ENCODE assay signal across 9 cellular contexts in the genomic region with DNA sequence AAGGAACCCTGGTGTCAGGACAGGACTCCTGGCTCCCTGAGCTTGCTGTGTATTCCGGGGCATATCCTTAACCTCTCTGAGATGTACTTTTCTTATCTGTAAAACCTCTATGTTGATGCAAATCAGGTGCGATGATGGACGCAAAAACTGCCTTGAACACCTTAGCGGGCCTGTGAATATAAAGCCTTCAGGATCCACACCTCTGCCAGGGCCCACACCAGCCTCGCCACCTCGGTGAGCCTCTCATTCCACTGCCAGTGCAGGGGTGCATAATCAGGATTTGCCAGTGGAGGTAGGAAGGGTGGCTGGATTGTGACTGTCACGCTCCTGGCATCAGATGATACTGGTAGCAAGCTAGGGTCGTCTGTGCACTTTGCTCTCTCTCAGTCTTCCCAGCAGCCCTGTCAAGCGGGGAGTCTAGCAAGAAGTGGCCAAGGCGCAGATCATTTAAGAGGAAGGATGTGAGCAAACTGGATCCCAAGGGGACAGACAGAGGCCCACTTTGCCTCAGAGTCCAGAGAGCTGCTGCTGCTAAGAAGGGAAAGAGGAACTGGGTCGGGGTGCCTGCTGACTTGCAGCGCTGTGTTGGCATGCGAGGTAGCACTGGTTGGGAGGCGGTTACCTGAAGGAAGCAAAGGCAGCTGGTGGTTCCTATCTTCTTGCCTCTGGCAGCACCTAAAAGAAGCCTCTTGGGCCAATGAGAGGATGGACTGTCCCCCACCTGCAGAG. TPM values are rescaled to one million over a fixed set of nuclear protein-coding genes. Genes with fewer than 3 reads are reported as not detected.
DNase-seq lines count a peak whose midpoint lies in the region; ATAC-seq, FAIRE-seq and TF ChIP-seq lines count a peak whose summit lies in the region.
"Had no signal": no experiment of that assay in that cellular context is flagged by ENCODE, and none has a peak within 500 bp of the region (broad histone marks: within the 10 kb centered on the region; RNA-seq: fewer than 3 reads in every experiment).

No MANE protein-coding gene starts in this region.

- 87 to 93% methylated on average over 10 to 14 of the region's 14 CpGs for WGBS in testis, 2 donors

- H3K4me3 ChIP-seq in Loucy (ENCODE audit: low read length, poor library complexity, severe bottlenecking) (no peak overlapping the region), brain microvascular endothelial cell (ENCODE audit: low read depth, low read length) (no peak overlapping the region), testis (no peak overlapping the region)

- TF ChIP-seq CTCF in Loucy (conservative IDR thresholded peaks at IDR 0.05; ENCODE audit: low read length) (no peak), brain microvascular endothelial cell (IDR thresholded peaks at IDR 0.05; ENCODE audit: low read depth, low read length, missing control alignments) (no peak), testis (IDR thresholded peaks at IDR 0.05) (no peak), D721Med (IDR thresholded peaks at IDR 0.05; ENCODE audit: insufficient read depth, missing control alignments) (no peak)

- H3K9me3 ChIP-seq in Loucy (ENCODE audit: insufficient read depth, low read depth, low read length), result no peaks in the 10 kb centered on the region
- no peaks in the 10 kb centered on the region for H3K9me3 ChIP-seq in testis

- in situ Hi-C loops in brain microvascular endothelial cell (cut with HindIII; ENCODE audit: low pct_ligation_motif_present, low sequenced_read_pairs), result no loop called here

- no peaks in the 10 kb centered on the region for H4K20me1 ChIP-seq in Loucy (ENCODE audit: insufficient read depth, low read length, poor library complexity, severe bottlenecking)

- H3K27me3 ChIP-seq in Loucy (ENCODE audit: insufficient read depth, low read length, poor library complexity, severe bottlenecking) (no peaks in the 10 kb centered on the region), brain microvascular endothelial cell (replicated peaks) (no peaks in the 10 kb centered on the region), testis (no peaks in the 10 kb centered on the region)

- H3K4me1 ChIP-seq in Loucy (ENCODE audit: insufficient read depth, low read length, poor library complexity, severe bottlenecking) (peaks cover 83% of the 10 kb centered on the region), testis (peaks cover 20% of the 10 kb centered on the region)

- peaks cover 24% of the 10 kb centered on the region; the same call in 1 of the 2 replicates for H3K36me3 ChIP-seq in Loucy (ENCODE audit: insufficient read depth, low read length)
- peaks cover 67% of the 10 kb centered on the region for H3K36me3 ChIP-seq in brain microvascular endothelial cell (replicated peaks)
- H3K36me3 ChIP-seq in testis (ENCODE audit: low read depth, missing control alignments), result no peaks in the 10 kb centered on the region

- H3K9me2 ChIP-seq in Loucy (replicated peaks; ENCODE audit: low read depth, low read length), result no peaks in the 10 kb centered on the region

- H3K36me3 Mint-ChIP-seq in activated naive CD4-positive, alpha-beta T cell treated with anti-CD3 and anti-CD28 coated beads, Interleukin-2, amount 50 U/mL, for 72 hours, result peaks cover 5 to 55% of the 10 kb centered on the region in 2 donors

- peak overlapping the region; percentile 94 for H3K4me2 ChIP-seq in Loucy (ENCODE audit: low read depth, low read length, poor library complexity, severe bottlenecking)

- no peak for TF ChIP-seq POLR2A in testis (IDR thresholded peaks at IDR 0.05)

- peak overlapping the region; percentile 91 for H3K27ac ChIP-seq in brain microvascular endothelial cell
- no peak overlapping the region for H3K27ac ChIP-seq in testis

- no peak for ATAC-seq in activated naive CD4-positive, alpha-beta T cell treated with anti-CD3 and anti-CD28 coated beads, Interleukin-2, amount 50 U/mL, for 72 hours

- H3F3A ChIP-seq in Loucy (ENCODE audit: low read depth), result peaks cover 12% of the 10 kb centered on the region; the same call in 1 of the 2 replicates

- peaks cover 0 to 5% of the 10 kb centered on the region in 2 donors for H3K9me3 Mint-ChIP-seq in activated naive CD4-positive, alpha-beta T cell treated with anti-CD3 and anti-CD28 coated beads, Interleukin-2, amount 50 U/mL, for 72 hours

- FAIRE-seq in D721Med (lab: Jason Lieb, UNC), result no peak

- H3K27ac Mint-ChIP-seq in activated naive CD4-positive, alpha-beta T cell treated with anti-CD3 and anti-CD28 coated beads, Interleukin-2, amount 50 U/mL, for 72 hours, result peak overlapping the region; percentile 90 to 93

- DNase-seq in activated naive CD4-positive, alpha-beta T cell treated with anti-CD3 and anti-CD28 coated beads, Interleukin-2, amount 50 U/mL, for 72 hours (ENCODE audit: low spot score in 2 of 2), result no peak
- no peak for DNase-seq in activated naive CD4-positive, alpha-beta T cell treated with anti-CD3 and anti-CD28 coated beads, Interleukin-2, amount 50 U/mL, for 16 hours
- DNase-seq in brain microvascular endothelial cell (no peak), testis (peak; percentile 31), D721Med (ENCODE audit: insufficient read length, low spot score) (no peak), NCI-H2227 treated with DMSO at 0.1 percent for 48 hours (lab: John Stamatoyannopoulos, UW) (no peak)
- DNase-seq in central memory CD4-positive, alpha-beta T cell, result no peak
- DNase-seq: NCI-H1417 treated with DMSO at 0.1 percent for 48 hours had no signal

- intact Hi-C loops in testis (cut with DNase I; ENCODE audit: low total_unique reads), result no loop called here

- H3K79me2 ChIP-seq in Loucy (ENCODE audit: insufficient read depth, low read length), result peaks cover 92% of the 10 kb centered on the region

- H3K9ac ChIP-seq in Loucy (ENCODE audit: low read depth, low read length, poor library complexity, severe bottlenecking), result peak overlapping the region; percentile 73

- H2AFZ ChIP-seq in Loucy (ENCODE audit: low read length), result no peak overlapping the region

RNA-seq across cellular contexts. Expression of a gene that starts 27.9 kb away (rescaled TPM):
- 10 to 100 TPM; 15.4 to 75.9 TPM for total RNA-seq in activated naive CD4-positive, alpha-beta T cell treated with anti-CD3 and anti-CD28 coated beads, Interleukin-2, amount 50 U/mL, for 72 hours
- 10 to 100 TPM; 18.7 to 31.6 TPM for total RNA-seq in testis
- 11.4 TPM for polyA plus RNA-seq in testis (ENCODE audit: insufficient read depth, low read depth, low replicate concordance)
